Comparison of ENCODE assay signal across 8 cellular contexts in the genomic region with DNA sequence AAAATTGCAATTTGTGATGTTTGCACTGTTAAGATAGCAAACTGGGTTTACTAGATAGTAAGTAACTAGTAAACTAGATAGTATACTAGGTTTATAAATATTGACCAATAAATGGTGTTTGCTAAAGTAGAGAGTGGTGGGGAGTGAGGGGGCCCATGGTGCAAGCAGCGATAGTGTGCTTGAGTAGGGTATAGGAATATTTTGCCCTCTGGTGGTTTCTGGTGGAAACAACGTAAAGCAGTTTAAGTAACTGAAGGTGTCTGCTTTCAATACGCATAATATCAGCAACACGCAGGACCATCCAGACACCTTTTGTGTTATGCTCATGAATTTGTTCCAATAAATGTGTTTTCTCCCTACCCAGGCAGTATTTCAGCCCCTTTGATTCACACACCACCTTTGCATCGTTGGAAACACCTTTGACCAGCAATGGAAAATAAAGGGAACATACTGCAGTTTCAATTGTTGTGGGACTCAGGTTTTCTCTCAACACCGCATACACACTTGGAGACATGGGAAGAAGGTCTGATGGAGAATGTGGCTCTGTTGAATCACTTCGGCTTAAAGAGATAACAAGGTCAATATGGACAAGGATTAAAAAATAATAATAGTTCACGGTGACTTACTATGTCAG. TPM values are rescaled to one million over a fixed set of nuclear protein-coding genes. Genes with fewer than 3 reads are reported as not detected.
A peak's percentile ranks its signal among the peaks of the same experiment; 100 is the strongest.
DNase-seq lines count a peak whose midpoint lies in the region; ATAC-seq lines count a peak whose summit lies in the region.

No MANE protein-coding gene starts in this region.

- H3K36me3 Mint-ChIP-seq in activated naive CD8-positive, alpha-beta T cell treated with anti-CD3 and anti-CD28 coated beads, Interleukin-2, amount 50 U/mL, for 24 hours (ENCODE audit: low read depth): peaks cover 61% of the 10 kb centered on the region
- H3K36me3 Mint-ChIP-seq in immature natural killer cell: peaks cover 15 to 53% (median 25%) of the 10 kb centered on the region in 3 donors

- H3K27me3 Mint-ChIP-seq in activated naive CD8-positive, alpha-beta T cell treated with anti-CD3 and anti-CD28 coated beads, Interleukin-2, amount 50 U/mL, for 24 hours: no peaks in the 10 kb centered on the region
- peaks cover 0 to 15% (median 13%) of the 10 kb centered on the region in 3 donors for H3K27me3 Mint-ChIP-seq in immature natural killer cell (ENCODE audit: low read depth in 3 of 3)

- H3K36me3 ChIP-seq in subcutaneous abdominal adipose tissue (ENCODE audit: control insufficient read depth in 5 of 5, insufficient read depth in 5 of 5, low read length in 5 of 5): no peaks in the 10 kb centered on the region

- peaks cover 0 to 15% (median 9%) of the 10 kb centered on the region in 5 donors for H3K4me1 ChIP-seq in subcutaneous abdominal adipose tissue (ENCODE audit: control insufficient read depth in 5 of 5, insufficient read depth in 5 of 5, low read length in 5 of 5)

- no peaks in the 10 kb centered on the region for H3K27me3 ChIP-seq in subcutaneous abdominal adipose tissue (ENCODE audit: control insufficient read depth in 5 of 5, insufficient read depth in 4 of 5, low read length in 5 of 5)

- H3K9me3 Mint-ChIP-seq in activated naive CD8-positive, alpha-beta T cell treated with anti-CD3 and anti-CD28 coated beads, Interleukin-2, amount 50 U/mL, for 24 hours: no peaks in the 10 kb centered on the region
- no peaks in the 10 kb centered on the region for H3K9me3 Mint-ChIP-seq in immature natural killer cell

- peaks cover 41% of the 10 kb centered on the region for H3K4me1 Mint-ChIP-seq in activated naive CD8-positive, alpha-beta T cell treated with anti-CD3 and anti-CD28 coated beads, Interleukin-2, amount 50 U/mL, for 24 hours
- peaks cover 38 to 46% of the 10 kb centered on the region in 2 donors for H3K4me1 Mint-ChIP-seq in immature natural killer cell

- H3K4me3 Mint-ChIP-seq in activated naive CD8-positive, alpha-beta T cell treated with anti-CD3 and anti-CD28 coated beads, Interleukin-2, amount 50 U/mL, for 24 hours: no peak overlapping the region
- peak overlapping the region in 1 of 5 donors; percentile 2 for H3K4me3 Mint-ChIP-seq in immature natural killer cell

- H3K27ac ChIP-seq in subcutaneous abdominal adipose tissue (ENCODE audit: low read depth, low read length): no peak overlapping the region

- H3K9me3 ChIP-seq in subcutaneous abdominal adipose tissue (ENCODE audit: control insufficient read depth in 5 of 5, low read length in 5 of 5): no peaks in the 10 kb centered on the region

- H3K4me3 ChIP-seq in subcutaneous abdominal adipose tissue (ENCODE audit: low read depth in 1 of 5, low read length in 5 of 5): peak overlapping the region in 4 of 5 donors; percentile 5 to 46 (median 45)

- peak overlapping the region in 2 of 5 donors; percentile 12 to 17 for H3K9ac ChIP-seq in subcutaneous abdominal adipose tissue (ENCODE audit: low read length in 5 of 5)

- peak overlapping the region; percentile 81 for H3K27ac Mint-ChIP-seq in activated naive CD8-positive, alpha-beta T cell treated with anti-CD3 and anti-CD28 coated beads, Interleukin-2, amount 50 U/mL, for 24 hours
- peak overlapping the region; percentile 64 to 88 (median 80) for H3K27ac Mint-ChIP-seq in immature natural killer cell

- ATAC-seq in GM19397 (IDR thresholded peaks at IDR 0.05; ENCODE audit: unreplicated experiment): peak; percentile 86
- peak; percentile 83 for ATAC-seq in HG03280 (IDR thresholded peaks at IDR 0.05; ENCODE audit: unreplicated experiment)
- peak; percentile 69 for ATAC-seq in activated naive CD8-positive, alpha-beta T cell treated with anti-CD3 and anti-CD28 coated beads, Interleukin-2, amount 50 U/mL, for 24 hours

- peak; percentile 6 to 52 for DNase-seq in NCI-H524 (lab: John Stamatoyannopoulos, UW)
- no peak for DNase-seq in NCI-H524 treated with DMSO at 0.1 percent for 48 hours (lab: John Stamatoyannopoulos, UW)
- peak; percentile 55 for DNase-seq in NCI-H460 (ENCODE audit: extremely low read depth, low read depth)
- no peak for DNase-seq in activated naive CD8-positive, alpha-beta T cell treated with anti-CD3 and anti-CD28 coated beads, Interleukin-2, amount 50 U/mL, for 24 hours
- DNase-seq in immature natural killer cell: peak; percentile 38 to 52 (median 43)

RNA-seq across cellular contexts. Expression of a gene that starts 16.7 kb away (rescaled TPM):
- 55.2 and 62.3 TPM in 2 replicates for total RNA-seq in NCI-H460 (2014; rRNA removed; shearing (Covaris generic))
- polyA plus RNA-seq in NCI-H460 (2014; cell fraction: nucleus; rRNA removed): 48.7 and 108 TPM in 2 replicates
- 100 to 1,000 TPM in 1 of 3 donors, 10 to 100 TPM in 2; 79.4 to 121 (median 99.4) TPM for polyA plus RNA-seq in immature natural killer cell

Comparison
In these comparisons a context has a peak if more than half of its experiments do, and no peak if none do; other contexts are left out.
1. DNase-seq: peak in NCI-H524 (2 of 2), NCI-H460 (single experiment) and immature natural killer cell (3 of 3); none in NCI-H524 treated with DMSO at 0.1 percent for 48 hours (single experiment) and activated naive CD8-positive, alpha-beta T cell treated with anti-CD3 and anti-CD28 coated beads, Interleukin-2, amount 50 U/mL, for 24 hours (single experiment).
2. Peak in every context shown above with its lines, with median percentiles within 50 percentile points of each other: ATAC-seq.